11 cellular contexts compared by ENCODE assay signal in genomic region chrX:78314561-78314960, GRCh38. TPM values are rescaled to one million over a fixed set of nuclear protein-coding genes. Genes with fewer than 3 reads are reported as not detected.
DNase-seq lines count a peak whose midpoint lies in the region; ATAC-seq and TF ChIP-seq lines count a peak whose summit lies in the region.
"Had no signal": no experiment of that assay in that cellular context is flagged by ENCODE, and none has a peak within 500 bp of the region (broad histone marks: within the 10 kb centered on the region; RNA-seq: fewer than 3 reads in every experiment).

No MANE protein-coding gene starts in this region.

- no peak overlapping the region for H3K27ac Mint-ChIP-seq in activated T-cell treated with anti-CD3 and anti-CD28 coated beads, Interleukin-2, amount 50 U/mL, for 24 hours
- peak overlapping the region; percentile 80 for H3K27ac Mint-ChIP-seq in activated B cell treated with CpG ODN at 0.5 μM for 24 hours
- peak overlapping the region; percentile 71 for H3K27ac Mint-ChIP-seq in stimulated activated memory B cell treated with anti-CD40 and anti-IgM and Interleukin-4, amounts not matched to agents 10 μg/mL and 1 μg/mL and 100 μg/mL, for 72 hours
- H3K27ac Mint-ChIP-seq: brain, HFFc6 had no signal

- peak; percentile 32 to 39 for DNase-seq in activated T-cell treated with anti-CD3 and anti-CD28 coated beads, Interleukin-2, amount 50 U/mL, for 48 hours
- no peak for DNase-seq in activated T-cell treated with anti-CD3 and anti-CD28 coated beads, Interleukin-2, amount 50 U/mL, for 24 hours
- DNase-seq in activated B cell treated with CpG ODN at 0.5 μM for 24 hours (no peak), cerebellum (ENCODE audit: low spot score) (no peak), amniotic stem cell (lab: John Stamatoyannopoulos, UW) (no peak), ecto neural progenitor cell (ENCODE audit: low spot score) (no peak)
- DNase-seq: HFFc6, sigmoid colon had no signal

- POLR2A ChIA-PET in activated B cell treated with CpG ODN at 0.5 μM for 24 hours (lab: Charles Lee), result no interaction called here

- H3K27me3 Mint-ChIP-seq in activated T-cell treated with anti-CD3 and anti-CD28 coated beads, Interleukin-2, amount 50 U/mL, for 24 hours, result peaks cover 21% of the 10 kb centered on the region
- no peaks in the 10 kb centered on the region for H3K27me3 Mint-ChIP-seq in activated B cell treated with CpG ODN at 0.5 μM for 24 hours
- H3K27me3 Mint-ChIP-seq in stimulated activated memory B cell treated with anti-CD40 and anti-IgM and Interleukin-4, amounts not matched to agents 10 μg/mL and 1 μg/mL and 100 μg/mL, for 72 hours, result no peaks in the 10 kb centered on the region
- H3K27me3 Mint-ChIP-seq: brain had no signal

- no peak for TF ChIP-seq CTCF in activated B cell treated with CpG ODN at 0.5 μM for 24 hours (IDR thresholded peaks at IDR 0.05)

- H3K4me3 Mint-ChIP-seq in activated T-cell treated with anti-CD3 and anti-CD28 coated beads, Interleukin-2, amount 50 U/mL, for 24 hours, result no peak overlapping the region
- peak overlapping the region; percentile 3 for H3K4me3 Mint-ChIP-seq in activated B cell treated with CpG ODN at 0.5 μM for 24 hours
- peak overlapping the region; percentile 28 for H3K4me3 Mint-ChIP-seq in stimulated activated memory B cell treated with anti-CD40 and anti-IgM and Interleukin-4, amounts not matched to agents 10 μg/mL and 1 μg/mL and 100 μg/mL, for 72 hours
- H3K4me3 Mint-ChIP-seq: brain, HFFc6 had no signal

- ATAC-seq in HG02981 (IDR thresholded peaks at IDR 0.05; ENCODE audit: unreplicated experiment) (peak; percentile 64), activated B cell treated with CpG ODN at 0.5 μM for 24 hours (ENCODE audit: low read depth) (peak; percentile 79)
- ATAC-seq in stimulated activated memory B cell treated with anti-CD40 and anti-IgM and Interleukin-4, amounts not matched to agents 10 μg/mL and 1 μg/mL and 100 μg/mL, for 72 hours, result peak; percentile 74

- no peaks in the 10 kb centered on the region for H3K36me3 Mint-ChIP-seq in activated T-cell treated with anti-CD3 and anti-CD28 coated beads, Interleukin-2, amount 50 U/mL, for 24 hours (ENCODE audit: low read depth)
- H3K36me3 Mint-ChIP-seq in activated B cell treated with CpG ODN at 0.5 μM for 24 hours (ENCODE audit: low read depth), result peaks cover 42% of the 10 kb centered on the region
- H3K36me3 Mint-ChIP-seq in stimulated activated memory B cell treated with anti-CD40 and anti-IgM and Interleukin-4, amounts not matched to agents 10 μg/mL and 1 μg/mL and 100 μg/mL, for 72 hours, result peaks cover 84% of the 10 kb centered on the region
- H3K36me3 Mint-ChIP-seq: brain had no signal

- CTCF ChIA-PET in activated B cell treated with CpG ODN at 0.5 μM for 24 hours (lab: Charles Lee), result no interaction called here

- intact Hi-C loops in activated B cell treated with CpG ODN at 0.5 μM for 24 hours (cut with micrococcal nuclease), result no loop called here

- no peaks in the 10 kb centered on the region for H3K9me3 Mint-ChIP-seq in activated T-cell treated with anti-CD3 and anti-CD28 coated beads, Interleukin-2, amount 50 U/mL, for 24 hours
- no peaks in the 10 kb centered on the region for H3K9me3 Mint-ChIP-seq in activated B cell treated with CpG ODN at 0.5 μM for 24 hours
- peaks cover 6% of the 10 kb centered on the region for H3K9me3 Mint-ChIP-seq in stimulated activated memory B cell treated with anti-CD40 and anti-IgM and Interleukin-4, amounts not matched to agents 10 μg/mL and 1 μg/mL and 100 μg/mL, for 72 hours
- H3K9me3 Mint-ChIP-seq: brain, HFFc6 had no signal

- peaks cover 41% of the 10 kb centered on the region for H3K4me1 Mint-ChIP-seq in activated T-cell treated with anti-CD3 and anti-CD28 coated beads, Interleukin-2, amount 50 U/mL, for 24 hours (ENCODE audit: low read depth)
- H3K4me1 Mint-ChIP-seq in activated B cell treated with CpG ODN at 0.5 μM for 24 hours, result peaks cover 82% of the 10 kb centered on the region
- peaks cover 85% of the 10 kb centered on the region for H3K4me1 Mint-ChIP-seq in stimulated activated memory B cell treated with anti-CD40 and anti-IgM and Interleukin-4, amounts not matched to agents 10 μg/mL and 1 μg/mL and 100 μg/mL, for 72 hours
- H3K4me1 Mint-ChIP-seq: brain had no signal

RNA-seq across cellular contexts. Expression of gene CYSLTR1, which starts 12.8 kb away (rescaled TPM):
- total RNA-seq in activated B cell treated with CpG ODN at 0.5 μM for 24 hours (20.5 and 20.7 TPM in 2 replicates), cerebellum (2.6 TPM)
- total RNA-seq: HFFc6 had no signal

Comparison
In these comparisons a context has a peak if more than half of its experiments do, and no peak if none do; other contexts are left out.
1. DNase-seq: peak in activated T-cell treated with anti-CD3 and anti-CD28 coated beads, Interleukin-2, amount 50 U/mL, for 48 hours (2 of 2); none in activated T-cell treated with anti-CD3 and anti-CD28 coated beads, Interleukin-2, amount 50 U/mL, for 24 hours (single experiment), activated B cell treated with CpG ODN at 0.5 μM for 24 hours (single experiment), cerebellum (single experiment), amniotic stem cell (single experiment) and ecto neural progenitor cell (single experiment).
2. Peak in every context shown above with its lines, with median percentiles within 50 percentile points of each other: ATAC-seq.